ENCODE assay signal across 9 cellular contexts in the genomic region with DNA sequence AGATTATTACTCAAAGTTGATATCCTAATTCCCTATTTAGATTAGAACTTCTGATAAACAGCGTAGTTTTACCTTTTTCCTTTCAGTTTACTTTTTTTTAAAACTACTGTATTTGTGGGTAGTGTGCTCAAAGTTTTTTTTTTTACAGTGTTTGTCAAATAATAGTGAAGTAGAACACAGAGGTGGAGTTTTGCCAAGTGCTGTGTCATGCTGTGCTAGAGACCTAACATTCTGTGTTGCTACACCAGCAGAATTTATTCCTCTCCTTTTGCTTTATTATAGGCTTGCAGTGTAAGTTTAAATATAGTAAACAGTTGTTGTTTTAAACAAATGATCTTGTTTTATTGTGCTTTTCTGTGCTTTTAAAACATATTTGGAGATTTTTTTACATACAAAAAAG.
DNase-seq lines count a peak whose midpoint lies in the region; TF ChIP-seq lines count a peak whose summit lies in the region.
"Had no signal": no experiment of that assay in that cellular context is flagged by ENCODE, and none has a peak within 500 bp of the region (broad histone marks: within the 10 kb centered on the region; RNA-seq: fewer than 3 reads in every experiment).

No MANE protein-coding gene starts in this region.

- TF ChIP-seq CTCF in C4-2B (conservative IDR thresholded peaks at IDR 0.05) = no peak
- TF ChIP-seq CTCF in NB4 (IDR thresholded peaks at IDR 0.05; ENCODE audit: low read depth, low read length) = no peak

- TF ChIP-seq POLR2A in NB4 (IDR thresholded peaks at IDR 0.05; ENCODE audit: extremely low read depth, insufficient read length) = no peak
- TF ChIP-seq POLR2A in erythroblast (IDR thresholded peaks at IDR 0.05; ENCODE audit: low read length) = no peak

- H3K27ac ChIP-seq in C4-2B = peak overlapping the region; percentile 73; the same call in 1 of the 2 replicates
- H3K27ac ChIP-seq: HL-60 had no signal

- DNase-seq in NB4 (ENCODE audit: low read depth) = peak; percentile 12
- peak; percentile 67 to 74 for DNase-seq in erythroblast (lab: John Stamatoyannopoulos, UW)
- peak; percentile 4 for DNase-seq in occipital lobe (lab: John Stamatoyannopoulos, UW)
- DNase-seq in HuH-7.5 (ENCODE audit: low spot score) = no peak
- DNase-seq in NCI-H1105 (lab: John Stamatoyannopoulos, UW) = no peak
- DNase-seq in activated CD4-positive, alpha-beta T cell treated with anti-CD3 and anti-CD28 coated beads, Interleukin-2, amount 50 U/mL, for 1 hour = no peak
- DNase-seq in activated naive CD4-positive, alpha-beta T cell (lab: John Stamatoyannopoulos, UW) = no peak

- no peak overlapping the region for H3K4me3 ChIP-seq in NB4 (ENCODE audit: low read depth, low read length)

Comparison
In these comparisons a context has a peak if more than half of its experiments do, and no peak if none do; other contexts are left out.
1. DNase-seq: peak in NB4 (single experiment), erythroblast (2 of 2) and occipital lobe (single experiment); none in HuH-7.5 (single experiment), NCI-H1105 (single experiment), activated CD4-positive, alpha-beta T cell treated with anti-CD3 and anti-CD28 coated beads, Interleukin-2, amount 50 U/mL, for 1 hour (single experiment) and activated naive CD4-positive, alpha-beta T cell (0 of 4).